15 cellular contexts compared by ENCODE assay signal in genomic region chr1:30014031-30014430, GRCh38.
DNase-seq lines count a peak whose midpoint lies in the region; ATAC-seq and TF ChIP-seq lines count a peak whose summit lies in the region.
"Had no signal": no experiment of that assay in that cellular context is flagged by ENCODE, and none has a peak within 500 bp of the region (broad histone marks: within the 10 kb centered on the region; RNA-seq: fewer than 3 reads in every experiment).

No MANE protein-coding gene starts in this region.

- H3K27me3 ChIP-seq in esophagus muscularis mucosa: peaks cover 0 to 20% (median 0%) of the 10 kb centered on the region in 4 donors
- H3K27me3 ChIP-seq: BLaER1 treated with 17β-estradiol and CSF1 and Interleukin-3, amounts not matched to agents 10 nM and 100 nM had no signal

- intact Hi-C loops in esophagus muscularis mucosa (cut with DNase I): no loop called here

- no peak overlapping the region for H3K4me3 ChIP-seq in esophagus muscularis mucosa
- H3K4me3 ChIP-seq: BLaER1 treated with 17β-estradiol and CSF1 and Interleukin-3, amounts not matched to agents 10 nM and 100 nM; HAP-1 had no signal

- TF ChIP-seq EP300 in esophagus muscularis mucosa (IDR thresholded peaks at IDR 0.05): no peak

- no peaks in the 10 kb centered on the region for H3K36me3 ChIP-seq in esophagus muscularis mucosa
- H3K36me3 ChIP-seq: BLaER1 treated with 17β-estradiol and CSF1 and Interleukin-3, amounts not matched to agents 10 nM and 100 nM; HAP-1 had no signal

- no peaks in the 10 kb centered on the region for H3K4me1 ChIP-seq in esophagus muscularis mucosa
- H3K4me1 ChIP-seq: HAP-1 had no signal

- peak; percentile 19 for DNase-seq in NCI-H2171 treated with DMSO at 0.1 percent for 48 hours (lab: John Stamatoyannopoulos, UW)
- no peak for DNase-seq in NCI-H2171 (lab: John Stamatoyannopoulos, UW)
- DNase-seq in cerebellar cortex (ENCODE audit: low spot score): peak; percentile 16
- peak; percentile 82 for DNase-seq in esophagus muscularis mucosa (ENCODE audit: extremely low spot score)
- DNase-seq in NCI-H446 (lab: John Stamatoyannopoulos, UW): no peak
- no peak for DNase-seq in amygdala (lab: John Stamatoyannopoulos, UW)
- DNase-seq: 8988T; AML-193; CD4-positive, CD25-positive, alpha-beta regulatory T cell; DMS79; GOT3; IMR-90 had no signal

- peaks cover 0 to 17% (median 12%) of the 10 kb centered on the region in 4 donors for H3K9me3 ChIP-seq in esophagus muscularis mucosa
- H3K9me3 ChIP-seq: HAP-1 had no signal

- TF ChIP-seq POLR2A in esophagus muscularis mucosa (IDR thresholded peaks at IDR 0.05; ENCODE audit: low read depth): no peak

- ATAC-seq in GM21381 (IDR thresholded peaks at IDR 0.05; ENCODE audit: unreplicated experiment): no peak

- 67% methylated on average over 2 of the region's 2 CpGs for WGBS in esophagus muscularis mucosa

- no peak overlapping the region for H3K27ac ChIP-seq in esophagus muscularis mucosa (replicated peaks in 1 of 4)

- TF ChIP-seq CTCF in esophagus muscularis mucosa (IDR thresholded peaks at IDR 0.05): no peak

Comparison
In these comparisons a context has a peak if more than half of its experiments do, and no peak if none do; other contexts are left out.
1. DNase-seq: peak in NCI-H2171 treated with DMSO at 0.1 percent for 48 hours (single experiment), cerebellar cortex (single experiment) and esophagus muscularis mucosa (single experiment); none in NCI-H2171 (single experiment), NCI-H446 (0 of 2) and amygdala (0 of 56).